21 cellular contexts compared by ENCODE assay signal in genomic region chr13:27122036-27122435, GRCh38.
"Had no signal": no experiment of that assay in that cellular context is flagged by ENCODE, and none has a peak within 500 bp of the region (broad histone marks: within the 10 kb centered on the region; RNA-seq: fewer than 3 reads in every experiment).

No MANE protein-coding gene starts in this region.

- ATAC-seq: T-helper 17 cell, WTC11 had no signal

- H3K27me3 Mint-ChIP-seq: activated naive CD8-positive, alpha-beta T cell; T-helper 17 cell had no signal

- H3K4me3 Mint-ChIP-seq: activated naive CD4-positive, alpha-beta T cell treated with anti-CD3 and anti-CD28 coated beads for 36 hours; activated naive CD8-positive, alpha-beta T cell; WTC11 had no signal

- H3K27ac Mint-ChIP-seq: activated naive CD4-positive, alpha-beta T cell treated with anti-CD3 and anti-CD28 coated beads for 36 hours; activated naive CD8-positive, alpha-beta T cell; T-helper 17 cell had no signal

- DNase-seq: activated CD4-positive, alpha-beta T cell treated with anti-CD3 and anti-CD28 coated beads, Interleukin-2, amount 50 U/mL, for 48 hours; activated CD8-positive, alpha-beta memory T cell treated with anti-CD3 and anti-CD28 coated beads, Interleukin-2, amount 50 U/mL, for 48 hours; activated gamma-delta T cell; activated naive CD4-positive, alpha-beta T cell treated with anti-CD3 and anti-CD28 coated beads for 36 hours; activated T-cell treated with anti-CD3 and anti-CD28 coated beads, Interleukin-2, amount 50 U/mL, for 1 hour; adrenal gland; anterior cingulate cortex; cerebellar nuclear complex; KG1; NCI-H1048; NCI-H1930; NCI-H2171; NCI-H2227 treated with DMSO at 0.1 percent for 48 hours; NCI-H446 treated with DMSO at 0.1 percent for 48 hours; NCI-H524 treated with DMSO at 0.1 percent for 48 hours; NCI-H82; SIG-M5; T-helper 17 cell; T-helper 9 cell had no signal
